23 cellular contexts compared by ENCODE assay signal in the genomic region with DNA sequence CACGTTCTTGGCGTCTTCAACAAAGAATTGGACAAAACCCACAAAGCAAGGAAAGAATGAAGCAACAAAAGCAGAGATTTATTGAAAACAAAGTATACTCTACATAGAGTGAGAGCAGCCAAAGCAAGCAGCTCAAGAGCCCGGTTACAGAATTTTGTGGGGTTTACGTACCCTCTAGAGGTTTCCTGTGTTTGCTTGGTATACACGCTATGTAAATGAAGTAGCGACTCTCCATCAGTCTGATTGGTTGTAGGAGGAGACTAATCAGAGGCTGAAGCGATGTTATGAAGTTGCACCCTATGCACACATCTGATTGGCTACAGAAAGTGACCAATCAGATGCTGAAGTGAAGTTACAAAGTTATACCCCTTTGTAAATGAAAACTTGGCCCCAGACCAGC.
"Had no signal": no experiment of that assay in that cellular context is flagged by ENCODE, and none has a peak within 500 bp of the region (broad histone marks: within the 10 kb centered on the region; RNA-seq: fewer than 3 reads in every experiment).

No MANE protein-coding gene starts in this region.

- ATAC-seq: natural killer cell; psoas muscle; right lobe of liver; stimulated activated memory B cell treated with anti-CD40 and anti-IgM and Interleukin-4, amounts not matched to agents 10 μg/mL and 1 μg/mL and 100 μg/mL, for 72 hours; stimulated activated naive CD8-positive, alpha-beta T cell treated with anti-CD3 and anti-CD28 coated beads, Interleukin-15, amount 100 ng/mL, for 72 hours had no signal

- H3K4me1 ChIP-seq: parathyroid adenoma, psoas muscle, right lobe of liver, tibial nerve, vagina had no signal

- H3K27me3 ChIP-seq: hepatocyte, neural progenitor cell, neutrophil, right lobe of liver, tibial nerve, vagina had no signal

- H3K36me3 ChIP-seq: neural progenitor cell, neutrophil, right lobe of liver, tibial nerve, vagina had no signal

- DNase-seq: islet precursor cell; mesendoderm; naive B cell; natural killer cell; nephron progenitor cell; occipital lobe; psoas muscle; right lobe of liver; stimulated activated CD4-positive, alpha-beta T cell treated with anti-CD3 and anti-CD28 coated beads, Interleukin-1b, Interleukin-23, amount 100 ng/mL, for 48 hours; stimulated activated CD4-positive, alpha-beta T cell treated with anti-CD3 and anti-CD28 coated beads, Interleukin-2, amount 100 ng/mL, for 48 hours; stimulated activated CD4-positive, alpha-beta T cell treated with anti-CD3 and anti-CD28 coated beads, Interleukin-4, amount 100 ng/mL, for 4 hours; stimulated activated CD8-positive, alpha-beta memory T cell treated with anti-CD3 and anti-CD28 coated beads, Interleukin-4, amount 100 ng/mL, for 48 hours; stimulated activated naive CD4-positive, alpha-beta T cell treated with Interleukin-2 at 50 U/mL for 16 hours; stimulated activated naive CD8-positive, alpha-beta T cell treated with anti-CD3 and anti-CD28 coated beads, Interleukin-15, amount 100 ng/mL, for 72 hours had no signal

- H3K27ac ChIP-seq: hepatocyte, neural progenitor cell, neutrophil, parathyroid adenoma, psoas muscle, right lobe of liver, tibial nerve, vagina had no signal

- H3K4me3 ChIP-seq: hepatocyte, lung, neural progenitor cell, psoas muscle, right lobe of liver, smooth muscle cell, tibial nerve, vagina had no signal

- H3K9me3 ChIP-seq: neutrophil, psoas muscle, right lobe of liver, tibial nerve, vagina had no signal
